8 cellular contexts compared by ENCODE assay signal in the genomic region with DNA sequence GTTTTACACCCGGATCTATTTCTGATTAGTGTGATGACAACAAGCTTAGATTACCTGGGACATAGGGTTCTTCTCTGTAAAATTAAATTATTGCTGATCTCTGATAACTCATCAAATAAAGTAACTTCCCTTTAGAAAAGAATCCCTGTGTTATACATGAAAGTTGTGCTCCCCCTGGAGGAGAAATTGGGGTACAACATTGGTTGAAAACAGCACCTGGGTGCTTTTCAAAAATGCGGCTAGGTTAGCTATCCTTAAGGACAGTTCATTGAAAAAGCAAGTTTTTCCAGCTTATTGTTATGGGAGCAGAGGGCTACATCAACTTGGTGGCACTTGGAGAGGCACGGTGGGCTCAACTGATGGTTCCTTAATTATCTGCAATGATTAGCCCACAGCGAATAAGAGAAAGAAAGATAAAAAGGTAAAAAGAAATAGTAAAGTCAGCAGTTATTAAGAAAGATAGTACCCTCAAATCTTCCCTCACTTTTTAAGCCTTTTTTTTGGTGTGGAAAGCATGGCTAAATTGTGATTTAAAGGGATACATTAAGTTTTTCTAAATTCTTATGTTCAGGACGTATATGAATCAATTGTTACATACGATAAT.
DNase-seq lines count a peak whose midpoint lies in the region; ATAC-seq and TF ChIP-seq lines count a peak whose summit lies in the region.

No MANE protein-coding gene starts in this region.

- H3K27ac ChIP-seq in coronary artery: no peak overlapping the region

- DNase-seq in DMS 273 (lab: John Stamatoyannopoulos, UW; ENCODE audit: unreplicated experiment) (peak; percentile 69), DMS 273 treated with DMSO at 0.1 percent for 48 hours (lab: John Stamatoyannopoulos, UW) (no peak), OCI-M1 (lab: John Stamatoyannopoulos, UW) (peak; percentile 60), coronary artery (ENCODE audit: low spot score) (no peak), myocyte (ENCODE audit: low read depth) (peak; percentile 68), ureter (ENCODE audit: low spot score) (no peak)

- peak; percentile 35 for TF ChIP-seq CTCF in coronary artery (IDR thresholded peaks at IDR 0.05)

- ATAC-seq in GM18907 (IDR thresholded peaks at IDR 0.05; ENCODE audit: unreplicated experiment) (peak; percentile 83), HG03521 (IDR thresholded peaks at IDR 0.05; ENCODE audit: unreplicated experiment) (peak; percentile 62)

- no peak overlapping the region for H3K4me3 ChIP-seq in coronary artery

Comparison
In these comparisons a context has a peak if more than half of its experiments do, and no peak if none do; other contexts are left out.
1. DNase-seq: peak in DMS 273 (single experiment), OCI-M1 (single experiment) and myocyte (single experiment); none in DMS 273 treated with DMSO at 0.1 percent for 48 hours (single experiment), coronary artery (single experiment) and ureter (single experiment).